Comparison of ENCODE assay signal across 30 cellular contexts in genomic region chr11:44268807-44269080, GRCh38. TPM values are rescaled to one million over a fixed set of nuclear protein-coding genes. Genes with fewer than 3 reads are reported as not detected.
"Had no signal": no experiment of that assay in that cellular context is flagged by ENCODE, and none has a peak within 500 bp of the region (broad histone marks: within the 10 kb centered on the region; RNA-seq: fewer than 3 reads in every experiment).

No MANE protein-coding gene starts in this region.

- H3K9me3 ChIP-seq: ascending aorta, breast epithelium, esophagus muscularis mucosa, gastrocnemius medialis had no signal

- FAIRE-seq: colon had no signal

- H3K27ac ChIP-seq: ascending aorta, esophagus muscularis mucosa, foreskin keratinocyte, gastrocnemius medialis had no signal

- DNase-seq: activated CD4-positive, alpha-beta memory T cell treated with anti-CD3 and anti-CD28 coated beads, Interleukin-2, amount 10 ng/mL, durations not matched to agents 7 days and 5 days; activated CD4-positive, alpha-beta T cell treated with anti-CD3 and anti-CD28 coated beads for 36 hours; activated CD4-positive, alpha-beta T cell treated with anti-CD3 and anti-CD28 coated beads, Interleukin-2, amount 10 ng/mL, durations not matched to agents 7 days and 5 days; activated CD4-positive, alpha-beta T cell treated with anti-CD3 and anti-CD28 coated beads, Interleukin-2, amount 50 U/mL, for 4 hours; activated CD4-positive, CD25-positive, alpha-beta regulatory T cell; activated CD4-positive, CD25-positive, alpha-beta regulatory T cell treated with anti-CD3 and anti-CD28 coated beads, Interleukin-2, amount 50 U/mL, for 72 hours; activated CD8-positive, alpha-beta memory T cell treated with anti-CD3 and anti-CD28 coated beads, Interleukin-2, amount 50 U/mL, for 48 hours; activated gamma-delta T cell; activated naive CD4-positive, alpha-beta T cell; activated naive CD4-positive, alpha-beta T cell treated with anti-CD3 and anti-CD28 coated beads, Interleukin-2, amount 10 ng/mL, durations not matched to agents 7 days and 5 days; activated naive CD8-positive, alpha-beta T cell treated with anti-CD3 and anti-CD28 coated beads, Interleukin-2, amount 10 ng/mL, durations not matched to agents 7 days and 5 days; activated T-cell treated with anti-CD3 and anti-CD28 coated beads for 4 hours; activated T-cell treated with anti-CD3 and anti-CD28 coated beads, Interleukin-2, amount 50 U/mL, for 24 hours; activated T-cell treated with anti-CD3 and anti-CD28 coated beads, Interleukin-2, amount 50 U/mL, for 72 hours; caudate nucleus; cortex of kidney; effector CD4-positive, alpha-beta T cell; effector memory CD8-positive, alpha-beta T cell; erythroblast; foreskin keratinocyte; gastrocnemius medialis; glutamatergic neuron had no signal

- H3K4me3 ChIP-seq: ascending aorta, breast epithelium, esophagus muscularis mucosa, gastrocnemius medialis had no signal

- ATAC-seq: activated CD4-positive, alpha-beta T cell treated with anti-CD3 and anti-CD28 coated beads for 36 hours; activated naive CD4-positive, alpha-beta T cell treated with anti-CD3 and anti-CD28 coated beads, Interleukin-2, amount 50 U/mL, for 72 hours; activated T-cell treated with anti-CD3 and anti-CD28 coated beads, Interleukin-2, amount 50 U/mL, for 72 hours; effector memory CD8-positive, alpha-beta T cell; foreskin keratinocyte; gastrocnemius medialis had no signal

- H3K4me1 ChIP-seq: ascending aorta, breast epithelium, esophagus muscularis mucosa, foreskin keratinocyte, gastrocnemius medialis had no signal

- H3K36me3 ChIP-seq: ascending aorta, breast epithelium, esophagus muscularis mucosa, gastrocnemius medialis had no signal

- H3K27me3 ChIP-seq: ascending aorta, breast epithelium, gastrocnemius medialis had no signal

RNA-seq across cellular contexts. Expression of gene ALX4, which starts 41.2 kb away (rescaled TPM):
- total RNA-seq: activated CD4-positive, alpha-beta memory T cell treated with anti-CD3 and anti-CD28 coated beads, Interleukin-2, amount 10 ng/mL, durations not matched to agents 7 days and 5 days; activated CD4-positive, alpha-beta T cell treated with anti-CD3 and anti-CD28 coated beads for 36 hours; activated CD4-positive, alpha-beta T cell treated with anti-CD3 and anti-CD28 coated beads, Interleukin-2, amount 10 ng/mL, durations not matched to agents 7 days and 5 days; activated naive CD4-positive, alpha-beta T cell treated with anti-CD3 and anti-CD28 coated beads, Interleukin-2, amount 50 U/mL, for 72 hours; activated naive CD8-positive, alpha-beta T cell treated with anti-CD3 and anti-CD28 coated beads, Interleukin-2, amount 10 ng/mL, durations not matched to agents 7 days and 5 days; activated T-cell treated with anti-CD3 and anti-CD28 coated beads, Interleukin-2, amount 50 U/mL, for 72 hours; ascending aorta; chondrocyte; dermis blood vessel endothelial cell; foreskin keratinocyte; T-helper 1 cell treated with Interleukin-12 subunit alpha and Interleukin-12 subunit beta and Interleukin-4 antibody, amounts not matched to agents 30 ng/mL and 1 ng/mL, for 36 hours had no signal
